8 cellular contexts compared by ENCODE assay signal in the genomic region with DNA sequence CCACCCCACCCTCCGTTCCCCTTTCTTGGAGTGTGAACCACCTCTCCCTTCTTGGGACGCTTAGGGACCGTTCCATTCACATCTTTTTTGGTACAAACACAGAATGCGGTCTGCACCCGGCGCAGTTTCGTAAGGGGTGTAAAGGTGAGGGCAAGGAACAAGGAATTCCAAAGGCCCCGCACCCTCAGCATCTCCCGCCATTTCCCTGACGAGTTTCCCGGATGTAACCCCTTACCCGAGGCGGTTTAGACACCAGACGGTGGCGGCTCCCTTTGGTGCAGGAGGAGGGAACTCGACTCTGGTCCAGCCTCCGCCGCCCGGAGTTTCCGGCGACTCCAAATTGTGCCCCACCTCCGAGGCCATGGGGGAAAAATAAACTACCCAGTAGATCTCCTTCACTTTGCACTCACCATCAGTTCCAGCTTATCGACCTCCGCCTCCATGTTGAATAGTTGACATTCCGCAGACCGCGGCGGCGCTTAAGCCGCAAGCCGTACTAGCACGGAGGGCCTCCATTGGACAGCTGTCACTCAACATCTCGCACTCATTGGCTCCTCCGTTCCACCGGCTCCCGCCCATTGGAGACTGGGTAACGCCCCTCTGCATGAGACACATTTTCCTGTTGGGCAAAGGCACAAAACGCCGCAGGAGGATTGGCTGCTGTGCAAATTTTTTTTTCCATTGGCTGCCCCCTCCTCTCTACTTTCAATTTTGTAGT. TPM values are rescaled to one million over a fixed set of nuclear protein-coding genes. Genes with fewer than 3 reads are reported as not detected.
A peak's percentile ranks its signal among the peaks of the same experiment; 100 is the strongest.
DNase-seq lines count a peak whose midpoint lies in the region; ATAC-seq and TF ChIP-seq lines count a peak whose summit lies in the region.

Gene SKA2, minus strand, starts transcription at position 466 of the 718 bp plus-strand sequence. Its CDS starts 23 bp downstream, at position 443.

- peak within 1 kb of the TSS; percentile 67 for H2BK120ac ChIP-seq in neuronal stem cell (ENCODE audit: low read depth, low read length)

- peak; percentile 82 for ATAC-seq in GM21515 (IDR thresholded peaks at IDR 0.05; ENCODE audit: unreplicated experiment)
- peak; percentile 80 for ATAC-seq in PC-3
- peak; percentile 87 for ATAC-seq in activated T-cell treated with anti-CD3 and anti-CD28 coated beads, Interleukin-2, amount 50 U/mL, for 72 hours (replicated peaks in 1 of 2)

- peak within 1 kb of the TSS; percentile 26 for H3K23ac ChIP-seq in neuronal stem cell (ENCODE audit: low read depth, low read length, poor library complexity)

- intact Hi-C loops in PC-3 (cut with micrococcal nuclease): loop anchor here (1.0 to 5.0 kb wide), 4 partner anchors 49 to 637 kb away; partner anchors contain the start of genes SMG8 and TRIM37

- H3K27ac ChIP-seq in HUES6 (ENCODE audit: low read depth, low read length): peak within 1 kb of the TSS; percentile 87
- H3K27ac ChIP-seq in PC-3 (ENCODE audit: low read length): peak within 1 kb of the TSS; percentile 79
- H3K27ac ChIP-seq in fibroblast of lung (ENCODE audit: insufficient read depth, low read length): peak within 1 kb of the TSS; percentile 94
- H3K27ac ChIP-seq in neuronal stem cell (replicated peaks; ENCODE audit: low read length): peak within 1 kb of the TSS; percentile 97

- H3K79me2 ChIP-seq in PC-3 (ENCODE audit: low read length): peaks cover 93% of the 10 kb centered on the region
- H3K79me2 ChIP-seq in fibroblast of lung (ENCODE audit: control insufficient read depth, insufficient read depth, low read length): peaks cover 86% of the 10 kb centered on the region

- no peaks in the 10 kb centered on the region for H3K27me3 ChIP-seq in HUES6 (ENCODE audit: control insufficient read depth, insufficient read depth, low read length)
- no peaks in the 10 kb centered on the region for H3K27me3 ChIP-seq in PC-3 (ENCODE audit: low read length)
- H3K27me3 ChIP-seq in fibroblast of lung (ENCODE audit: control insufficient read depth, insufficient read depth, low read length): no peaks in the 10 kb centered on the region
- H3K27me3 ChIP-seq in neuronal stem cell (ENCODE audit: control insufficient read depth in 3 of 3, insufficient read depth in 3 of 3, low read depth in 1 of 3, low read length in 3 of 3): no peaks in the 10 kb centered on the region

- H4K91ac ChIP-seq in neuronal stem cell (ENCODE audit: low read depth, low read length, poor library complexity): peak within 1 kb of the TSS; percentile 89

- no peak within 1 kb of the TSS for H3K14ac ChIP-seq in neuronal stem cell (ENCODE audit: low read length)

- H3K36me3 Mint-ChIP-seq in activated T-cell treated with anti-CD3 and anti-CD28 coated beads, Interleukin-2, amount 50 U/mL, for 72 hours (ENCODE audit: insufficient read depth in 2 of 2): peaks cover 0 to 6% of the 10 kb centered on the region in 2 donors

- WGBS in neuronal stem cell (ENCODE audit: extremely low coverage in 2 of 2, insufficient read length in 2 of 2, insufficient replicate concordance in 1 of 2), 2 donors: no CpG with 5 or more reads among the region's 39 CpGs

- no peak within 1 kb of the TSS for H3K27ac Mint-ChIP-seq in activated T-cell treated with anti-CD3 and anti-CD28 coated beads, Interleukin-2, amount 50 U/mL, for 72 hours

- H3K36me3 ChIP-seq in HUES6 (ENCODE audit: control insufficient read depth, insufficient read depth, low read length) (no peaks in the 10 kb centered on the region), PC-3 (ENCODE audit: low read depth, low read length) (0 out of 2 replicates have a peak, but pooled peaks cover 3% of the 10 kb centered on the region), fibroblast of lung (ENCODE audit: control insufficient read depth, insufficient read depth, low read length) (no peaks in the 10 kb centered on the region), neuronal stem cell (replicated peaks in 1 of 2; ENCODE audit: control insufficient read depth in 2 of 2, insufficient read depth in 2 of 2, low read length in 2 of 2) (peaks cover 0 to 51% of the 10 kb centered on the region in 2 donors)

- H2BK15ac ChIP-seq in neuronal stem cell (ENCODE audit: low read length): peak within 1 kb of the TSS; percentile 28

- H3K9me2 ChIP-seq in PC-3 (replicated peaks; ENCODE audit: low read length): no peaks in the 10 kb centered on the region

- no peak for TF ChIP-seq CTCF in PC-3 (conservative IDR thresholded peaks at IDR 0.05; ENCODE audit: low read depth, low read length)
- TF ChIP-seq CTCF in fibroblast of lung (conservative IDR thresholded peaks at IDR 0.05 in 1 of 2, IDR thresholded peaks at IDR 0.05 in 1 of 2; ENCODE audit: low read depth in 1 of 2, low read length in 2 of 2): no peak
- TF ChIP-seq CTCF in subcutaneous adipose tissue (IDR thresholded peaks at IDR 0.05; ENCODE audit: low read depth): no peak

- H3K9me3 ChIP-seq in HUES6 (ENCODE audit: control insufficient read depth, insufficient read depth, low read depth, low read length): no peaks in the 10 kb centered on the region
- no peaks in the 10 kb centered on the region for H3K9me3 ChIP-seq in PC-3 (ENCODE audit: low read length)
- H3K9me3 ChIP-seq in fibroblast of lung (ENCODE audit: control insufficient read depth, insufficient read depth, low read depth, low read length): no peaks in the 10 kb centered on the region
- H3K9me3 ChIP-seq in neuronal stem cell (replicated peaks in 1 of 2; ENCODE audit: control insufficient read depth in 2 of 2, insufficient read depth in 1 of 2, low read depth in 1 of 2, low read length in 2 of 2): peaks cover 0 to 3% of the 10 kb centered on the region in 2 donors

- peaks cover 51% of the 10 kb centered on the region for H3K4me1 Mint-ChIP-seq in activated T-cell treated with anti-CD3 and anti-CD28 coated beads, Interleukin-2, amount 50 U/mL, for 72 hours (ENCODE audit: low read depth)

- TSS peak; percentile 72 for BruUV-seq in PC-3 (replicated peaks; lab: Mats Ljungman, UMichigan)

- peak within 1 kb of the TSS; percentile 26 for H3K4ac ChIP-seq in neuronal stem cell (ENCODE audit: low read length)

- CTCF ChIA-PET in PC-3 (lab: Charles Lee): interaction anchor here (0.5 to 1.1 kb wide), 5 partner anchors 11 to 840 kb away, joined by 3 to 4 read pairs (median 3); partner anchors contain the start of genes GDPD1 and TRIM37

- H4K20me1 ChIP-seq in PC-3 (ENCODE audit: low read length) (peaks cover 18% of the 10 kb centered on the region), fibroblast of lung (ENCODE audit: control insufficient read depth, extremely low read depth, insufficient read depth, low read length) (no peaks in the 10 kb centered on the region)

- no peaks in the 10 kb centered on the region for H3K9me3 Mint-ChIP-seq in activated T-cell treated with anti-CD3 and anti-CD28 coated beads, Interleukin-2, amount 50 U/mL, for 72 hours

- peak within 1 kb of the TSS; percentile 96 for H3K18ac ChIP-seq in neuronal stem cell (ENCODE audit: low read length)

- H3K9ac ChIP-seq in HUES6 (ENCODE audit: low read length): peak within 1 kb of the TSS; percentile 90
- peak within 1 kb of the TSS; percentile 93 for H3K9ac ChIP-seq in PC-3 (ENCODE audit: low read length)
- peak within 1 kb of the TSS; percentile 80 for H3K9ac ChIP-seq in fibroblast of lung (ENCODE audit: insufficient read depth, low read length)
- H3K9ac ChIP-seq in neuronal stem cell (ENCODE audit: low read depth, low read length, poor library complexity): peak within 1 kb of the TSS; percentile 90

- H3K4me3 ChIP-seq in HUES6 (ENCODE audit: low read depth, low read length) (peak within 1 kb of the TSS; percentile 81), PC-3 (ENCODE audit: low read length) (peak within 1 kb of the TSS; percentile 79), fibroblast of lung (replicated peaks in 1 of 4; ENCODE audit: control extremely low read depth in 1 of 4, insufficient read depth in 1 of 4, low read depth in 3 of 4, low read length in 4 of 4) (peak within 1 kb of the TSS; percentile 67 to 90 (median 86)), neuronal stem cell (ENCODE audit: low read length in 2 of 2) (peak within 1 kb of the TSS; percentile 91 to 93)

- H2AFZ ChIP-seq in PC-3 (ENCODE audit: low read length) (peak within 1 kb of the TSS; percentile 85), fibroblast of lung (ENCODE audit: low read length) (peak within 1 kb of the TSS; percentile 76), neuronal stem cell (ENCODE audit: low read length) (peak within 1 kb of the TSS; percentile 70)

- H2BK12ac ChIP-seq in neuronal stem cell (ENCODE audit: low read length): no peak within 1 kb of the TSS

- no peak within 1 kb of the TSS for H4K8ac ChIP-seq in neuronal stem cell (ENCODE audit: low read depth, low read length)

- H3K27me3 Mint-ChIP-seq in activated T-cell treated with anti-CD3 and anti-CD28 coated beads, Interleukin-2, amount 50 U/mL, for 72 hours (ENCODE audit: low read depth): no peaks in the 10 kb centered on the region

- H3K4me1 ChIP-seq in HUES6 (ENCODE audit: control insufficient read depth, insufficient read depth, low read length) (peaks cover 21% of the 10 kb centered on the region), PC-3 (ENCODE audit: insufficient read depth, low read length) (peaks cover 61% of the 10 kb centered on the region), fibroblast of lung (ENCODE audit: control insufficient read depth, extremely low read depth, insufficient read depth, low read length) (peaks cover 8% of the 10 kb centered on the region), neuronal stem cell (ENCODE audit: control insufficient read depth in 2 of 2, insufficient read depth in 1 of 2, low read depth in 1 of 2, low read length in 2 of 2) (peaks cover 0 to 12% of the 10 kb centered on the region in 2 donors)

- in situ Hi-C loops in Caki2 (cut with HindIII; ENCODE audit: low pct_unique_long_range_greater_than_20kb, low sequenced_read_pairs): no loop called here

- no peaks in the 10 kb centered on the region for H3F3A ChIP-seq in PC-3 (ENCODE audit: low read length, unreplicated experiment)

- POLR2A ChIA-PET in PC-3 (lab: Charles Lee; ENCODE audit: unreplicated experiment): interaction anchor here (0.5 to 0.7 kb wide), 9 partner anchors 17 to 732 kb away, joined by 3 to 11 read pairs (median 4); partner anchors contain the start of genes SMG8 and TRIM37

- H3K79me1 ChIP-seq in neuronal stem cell (ENCODE audit: low read depth, low read length): no peaks in the 10 kb centered on the region

- DNase-seq in Caki2 (ENCODE audit: low read depth) (no peak), PC-3 (peak; percentile 100), fibroblast of lung (ENCODE audit: low read depth in 2 of 2) (no peak), neuronal stem cell (ENCODE audit: low spot score) (peak; percentile 100)
- DNase-seq in activated T-cell treated with anti-CD3 and anti-CD28 coated beads, Interleukin-2, amount 50 U/mL, for 72 hours: peak; percentile 95 to 98

- H2BK5ac ChIP-seq in neuronal stem cell (ENCODE audit: low read length): peak within 1 kb of the TSS; percentile 90

- H2AK5ac ChIP-seq in neuronal stem cell (ENCODE audit: low read depth, low read length): peak within 1 kb of the TSS; percentile 72

- no peak within 1 kb of the TSS for H3K4me3 Mint-ChIP-seq in activated T-cell treated with anti-CD3 and anti-CD28 coated beads, Interleukin-2, amount 50 U/mL, for 72 hours

- H3K4me2 ChIP-seq in PC-3 (ENCODE audit: low read length) (peak within 1 kb of the TSS; percentile 93), fibroblast of lung (ENCODE audit: extremely low read depth, insufficient read depth, low read length) (peak within 1 kb of the TSS; percentile 64), neuronal stem cell (ENCODE audit: insufficient read depth, low read length, poor library complexity, severe bottlenecking) (peak within 1 kb of the TSS; percentile 61)

RNA-seq across cellular contexts. Expression of gene SKA2, which starts in this region (rescaled TPM):
- total RNA-seq in Caki2 (2014; rRNA removed; shearing (Covaris generic); ENCODE audit: low replicate concordance): 58.9 and 63.0 TPM in 2 replicates
- 143 and 155 TPM in 2 replicates for total RNA-seq in PC-3 (2014; rRNA removed)
- 10 to 100 TPM; 62.7 to 71.8 TPM for total RNA-seq in activated T-cell treated with anti-CD3 and anti-CD28 coated beads, Interleukin-2, amount 50 U/mL, for 72 hours
- total RNA-seq in fibroblast of lung: 32.9 and 53.7 TPM in 2 replicates
- 52.9 and 63.0 TPM in 2 replicates for polyA plus RNA-seq in fibroblast of lung
- 88.0 and 89.5 TPM in 2 replicates for polyA plus RNA-seq in fibroblast of lung (2012)
- polyA minus RNA-seq in fibroblast of lung (ENCODE audit: low replicate concordance): 6.4 and 6.8 TPM in 2 replicates
- 304 TPM for polyA plus RNA-seq in neuronal stem cell (2013, experiment 1 of 2)
- polyA plus RNA-seq in neuronal stem cell (2013, experiment 2 of 2): 306 TPM
- 10 to 100 TPM; 14.7 to 29.7 (median 18.9) TPM for total RNA-seq in subcutaneous adipose tissue

Comparison
In these comparisons a context has a peak if more than half of its experiments do, and no peak if none do; other contexts are left out.
1. DNase-seq: peak in PC-3 (single experiment), activated T-cell treated with anti-CD3 and anti-CD28 coated beads, Interleukin-2, amount 50 U/mL, for 72 hours (2 of 2) and neuronal stem cell (single experiment); none in Caki2 (single experiment) and fibroblast of lung (0 of 2).
2. Peak in every context shown above with its lines, with median percentiles within 50 percentile points of each other: ATAC-seq, H3K27ac ChIP-seq, H3K4me3 ChIP-seq, H3K9ac ChIP-seq, H2AFZ ChIP-seq and H3K4me2 ChIP-seq.